Comparison of ENCODE assay signal across 26 cellular contexts in genomic region chr1:21840981-21841380, GRCh38. TPM values are rescaled to one million over a fixed set of nuclear protein-coding genes. Genes with fewer than 3 reads are reported as not detected.
"Had no signal": no experiment of that assay in that cellular context is flagged by ENCODE, and none has a peak within 500 bp of the region (broad histone marks: within the 10 kb centered on the region; RNA-seq: fewer than 3 reads in every experiment).

No MANE protein-coding gene starts in this region.

- H3K4me1 Mint-ChIP-seq: naive thymus-derived CD8-positive, alpha-beta T cell; nephron; stimulated activated effector memory CD8-positive, alpha-beta T cell treated with anti-CD3 and anti-CD28 coated beads, Interleukin-12 subunit alpha, Interleukin-12 subunit beta, amount 100 ng/mL, for 72 hours had no signal

- H3K27ac ChIP-seq: left lung, lower lobe of right lung, ovary, prostate gland, sigmoid colon, spleen, suprapubic skin, thoracic aorta, tibial artery, upper lobe of right lung had no signal

- H3K4me3 Mint-ChIP-seq: naive thymus-derived CD8-positive, alpha-beta T cell; nephron; stimulated activated effector memory CD8-positive, alpha-beta T cell treated with anti-CD3 and anti-CD28 coated beads, Interleukin-12 subunit alpha, Interleukin-12 subunit beta, amount 100 ng/mL, for 72 hours; stimulated activated naive CD8-positive, alpha-beta T cell treated with anti-CD3 and anti-CD28 coated beads, Interleukin-15, Interleukin-2, amounts not matched to agents 100 ng/mL and 50 ng/mL, for 24 hours had no signal

- H3K4me1 ChIP-seq: left lung, lower lobe of right lung, prostate gland, sigmoid colon, spleen, tibial artery, upper lobe of right lung had no signal

- H3K27me3 ChIP-seq: left lung, ovary, sigmoid colon, spleen, suprapubic skin, tibial artery, upper lobe of right lung had no signal

- H3K36me3 ChIP-seq: ovary had no signal

- H3K27me3 Mint-ChIP-seq: naive thymus-derived CD8-positive, alpha-beta T cell; stimulated activated naive CD8-positive, alpha-beta T cell treated with anti-CD3 and anti-CD28 coated beads, Interleukin-15, Interleukin-2, amounts not matched to agents 100 ng/mL and 50 ng/mL, for 24 hours had no signal

- H3K36me3 Mint-ChIP-seq: naive thymus-derived CD8-positive, alpha-beta T cell; stimulated activated effector memory CD8-positive, alpha-beta T cell treated with anti-CD3 and anti-CD28 coated beads, Interleukin-12 subunit alpha, Interleukin-12 subunit beta, amount 100 ng/mL, for 72 hours had no signal

- ATAC-seq: left colon; left lung; lower lobe of right lung; naive thymus-derived CD8-positive, alpha-beta T cell; stimulated activated effector memory CD8-positive, alpha-beta T cell treated with anti-CD3 and anti-CD28 coated beads, Interleukin-12 subunit alpha, Interleukin-12 subunit beta, amount 100 ng/mL, for 72 hours; upper lobe of right lung had no signal

- H3K9me3 ChIP-seq: left lung, lower lobe of right lung, ovary, prostate gland, sigmoid colon, spleen, suprapubic skin, thoracic aorta, tibial artery, upper lobe of right lung had no signal

- DNase-seq: hippocampal formation; kidney glomerular epithelial cell; left colon; lower lobe of right lung; mammary epithelial cell; mesenchymal stem cell; naive thymus-derived CD8-positive, alpha-beta T cell; ovary; retina; sigmoid colon; small intestine; spleen; stimulated activated CD4-positive, alpha-beta T cell treated with anti-CD3 and anti-CD28 coated beads, Interleukin-4, amount 100 ng/mL, for 24 hours; stimulated activated naive CD4-positive, alpha-beta T cell; tibial artery; trophoblast cell; upper lobe of right lung had no signal

- H3K27ac Mint-ChIP-seq: nephron; stimulated activated effector memory CD8-positive, alpha-beta T cell treated with anti-CD3 and anti-CD28 coated beads, Interleukin-12 subunit alpha, Interleukin-12 subunit beta, amount 100 ng/mL, for 72 hours; stimulated activated naive CD8-positive, alpha-beta T cell treated with anti-CD3 and anti-CD28 coated beads, Interleukin-15, Interleukin-2, amounts not matched to agents 100 ng/mL and 50 ng/mL, for 24 hours had no signal

- H3K9me3 Mint-ChIP-seq: naive thymus-derived CD8-positive, alpha-beta T cell; nephron; stimulated activated effector memory CD8-positive, alpha-beta T cell treated with anti-CD3 and anti-CD28 coated beads, Interleukin-12 subunit alpha, Interleukin-12 subunit beta, amount 100 ng/mL, for 72 hours; stimulated activated naive CD8-positive, alpha-beta T cell treated with anti-CD3 and anti-CD28 coated beads, Interleukin-15, Interleukin-2, amounts not matched to agents 100 ng/mL and 50 ng/mL, for 24 hours had no signal

- H3K4me3 ChIP-seq: left lung, lower lobe of right lung, ovary, prostate gland, sigmoid colon, spleen, suprapubic skin, thoracic aorta, tibial artery, upper lobe of right lung had no signal

RNA-seq across cellular contexts. Expression of gene LDLRAD2, which starts 28.9 kb away (rescaled TPM):
- total RNA-seq: mammary epithelial cell; naive thymus-derived CD8-positive, alpha-beta T cell; omental fat pad; subcutaneous adipose tissue had no signal
- polyA plus RNA-seq: mammary epithelial cell; naive thymus-derived CD8-positive, alpha-beta T cell had no signal
